In the genomic region with DNA sequence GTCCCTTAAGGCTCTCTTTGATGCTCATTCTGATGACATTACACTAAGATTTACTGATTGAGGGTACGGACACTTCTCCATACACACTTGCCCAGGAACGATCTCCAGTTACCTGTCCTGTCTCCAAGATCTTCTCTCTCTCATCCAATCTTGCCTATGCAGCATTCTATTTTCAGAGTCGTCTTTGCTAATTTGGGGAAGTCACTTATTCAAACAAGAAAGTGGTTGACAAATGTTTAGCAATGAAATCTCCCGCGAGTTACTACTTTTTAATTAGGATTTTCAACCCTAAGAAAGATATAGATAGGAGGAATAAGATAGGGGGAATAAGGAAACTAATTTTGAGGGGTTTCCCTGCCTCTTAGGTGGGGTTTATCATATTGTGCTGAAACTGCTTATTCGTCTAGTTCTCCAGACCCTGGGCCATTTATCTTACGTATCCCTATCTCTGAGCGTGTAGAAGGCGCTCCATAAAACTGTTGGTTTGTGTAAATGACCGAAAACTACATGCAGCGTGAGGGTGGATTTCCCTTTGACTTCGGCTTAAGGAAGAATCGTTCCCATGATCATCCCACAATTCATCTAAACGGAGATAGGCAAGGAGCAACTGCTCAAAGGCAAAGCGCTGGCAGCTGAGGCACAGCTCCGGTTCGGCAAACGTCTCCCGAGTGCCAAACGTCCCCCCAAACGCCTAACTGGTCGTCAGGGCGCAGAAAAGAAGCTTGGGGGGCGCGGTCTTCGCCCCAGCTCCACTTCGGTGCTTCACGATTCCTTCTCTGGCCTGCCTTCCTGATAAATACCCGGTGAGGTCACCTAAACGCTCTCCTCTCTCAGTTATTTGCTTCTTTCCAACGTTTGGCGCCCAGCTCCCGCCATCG, we compare ENCODE assay signal across 8 cellular contexts. TPM values are rescaled to one million over a fixed set of nuclear protein-coding genes. Genes with fewer than 3 reads are reported as not detected.
DNase-seq lines count a peak whose midpoint lies in the region; ATAC-seq and TF ChIP-seq lines count a peak whose summit lies in the region.

No MANE protein-coding gene starts in this region.

- H3K9me3 Mint-ChIP-seq in stimulated activated naive B cell treated with anti-CD40 and anti-IgM and Interleukin-4, amounts not matched to agents 10 μg/mL and 1 μg/mL and 100 μg/mL, for 72 hours = peaks cover 0 to 4% of the 10 kb centered on the region in 2 donors

- H3K9ac ChIP-seq in mammary epithelial cell (ENCODE audit: insufficient read depth, low read length) = peak overlapping the region; percentile 97

- TSS peak; percentile 24 for BruUV-seq in mammary epithelial cell (replicated peaks; lab: Mats Ljungman, UMichigan)

- 2% methylated on average over 16 of the region's 34 CpGs for WGBS in mammary epithelial cell (ENCODE audit: low coverage, missing lambda C conversion rate)

- peak overlapping the region; percentile 89 to 93 (median 92) for H3K4me3 ChIP-seq in mammary epithelial cell (replicated peaks in 1 of 3; ENCODE audit: insufficient read depth in 1 of 3, low read depth in 2 of 3, low read length in 3 of 3)

- peaks cover 19% of the 10 kb centered on the region in 2 donors for H3K36me3 Mint-ChIP-seq in stimulated activated naive B cell treated with anti-CD40 and anti-IgM and Interleukin-4, amounts not matched to agents 10 μg/mL and 1 μg/mL and 100 μg/mL, for 72 hours

- peak; percentile 1 for ATAC-seq in HG02870 (IDR thresholded peaks at IDR 0.05; ENCODE audit: unreplicated experiment)
- ATAC-seq in stimulated activated naive B cell treated with anti-CD40 and anti-IgM and Interleukin-4, amounts not matched to agents 10 μg/mL and 1 μg/mL and 100 μg/mL, for 72 hours (replicated peaks) = peak; percentile 5 to 8

- H3K4me2 ChIP-seq in mammary epithelial cell (ENCODE audit: insufficient read depth, low read depth, low read length) = peak overlapping the region; percentile 95

- peaks cover 21 to 46% of the 10 kb centered on the region in 2 donors for H3K4me1 Mint-ChIP-seq in stimulated activated naive B cell treated with anti-CD40 and anti-IgM and Interleukin-4, amounts not matched to agents 10 μg/mL and 1 μg/mL and 100 μg/mL, for 72 hours

- peaks cover 22% of the 10 kb centered on the region for H3K4me1 ChIP-seq in mammary epithelial cell (ENCODE audit: insufficient read depth, low read length)

- dilution Hi-C loops in mammary epithelial cell (cut with HindIII; ENCODE audit: low sequenced_read_pairs) = loop anchor here (25.0 kb wide), 1 partner anchor 472 kb away; no protein-coding TSS in a partner anchor

- peak overlapping the region; percentile 91 for H3K27ac ChIP-seq in mammary epithelial cell (ENCODE audit: insufficient read depth, low read depth, low read length)

- peak overlapping the region; percentile 99 to 100 for H3K4me3 Mint-ChIP-seq in stimulated activated naive B cell treated with anti-CD40 and anti-IgM and Interleukin-4, amounts not matched to agents 10 μg/mL and 1 μg/mL and 100 μg/mL, for 72 hours

- no peaks in the 10 kb centered on the region for H3K27me3 ChIP-seq in mammary epithelial cell (ENCODE audit: insufficient read depth, low read length)

- no peak for TF ChIP-seq CTCF in mammary epithelial cell (conservative IDR thresholded peaks at IDR 0.05 in 1 of 2, IDR thresholded peaks at IDR 0.05 in 1 of 2; ENCODE audit: extremely low read depth in 1 of 2, insufficient read depth in 1 of 2, low read depth in 1 of 2, low read length in 2 of 2)

- H3K9me3 ChIP-seq in mammary epithelial cell (replicated peaks; ENCODE audit: insufficient read depth, low read length) = no peaks in the 10 kb centered on the region

- H3K36me3 ChIP-seq in mammary epithelial cell (ENCODE audit: insufficient read depth, low read length) = no peaks in the 10 kb centered on the region

- CTCF ChIA-PET in mammary epithelial cell (lab: Charles Lee; ENCODE audit: low non-redundant PET) = interaction anchor here (0.6 kb wide), 1 partner anchor 106 kb away, joined by 6 read pairs; no protein-coding TSS in a partner anchor

- peaks cover 53% of the 10 kb centered on the region for H3K79me2 ChIP-seq in mammary epithelial cell (ENCODE audit: insufficient read depth, low read length)

- H3K27me3 Mint-ChIP-seq in stimulated activated naive B cell treated with anti-CD40 and anti-IgM and Interleukin-4, amounts not matched to agents 10 μg/mL and 1 μg/mL and 100 μg/mL, for 72 hours = no peaks in the 10 kb centered on the region

- in situ Hi-C loops in mammary epithelial cell (cut with MboI; ENCODE audit: low sequenced_read_pairs in 2 of 2) = no loop called here

- peak overlapping the region; percentile 100 for H3K27ac Mint-ChIP-seq in stimulated activated naive B cell treated with anti-CD40 and anti-IgM and Interleukin-4, amounts not matched to agents 10 μg/mL and 1 μg/mL and 100 μg/mL, for 72 hours

- DNase-seq in NCI-H82 (lab: John Stamatoyannopoulos, UW) = peak; percentile 59
- DNase-seq in NCI-H82 treated with DMSO at 0.1 percent for 48 hours (lab: John Stamatoyannopoulos, UW; ENCODE audit: unreplicated experiment) = no peak
- peak; percentile 67 to 78 for DNase-seq in NCI-H526 (lab: John Stamatoyannopoulos, UW)
- DNase-seq in mammary epithelial cell = no peak
- DNase-seq in left kidney (ENCODE audit: low read depth, low spot score) = peak; percentile 12
- DNase-seq in stimulated activated naive B cell treated with anti-CD40 and anti-IgM and Interleukin-4, amounts not matched to agents 10 μg/mL and 1 μg/mL and 100 μg/mL, for 72 hours = no peak
- DNase-seq in NCI-H524 treated with DMSO at 0.1 percent for 48 hours (lab: John Stamatoyannopoulos, UW) = no peak

- no peaks in the 10 kb centered on the region for H4K20me1 ChIP-seq in mammary epithelial cell (ENCODE audit: insufficient read depth, low read length)

- peak overlapping the region; percentile 97 for H2AFZ ChIP-seq in mammary epithelial cell (ENCODE audit: low read depth, low read length)

- intact Hi-C loops in mammary epithelial cell (cut with micrococcal nuclease) = loop anchor here (5.0 kb wide), 1 partner anchor 252 kb away; no protein-coding TSS in a partner anchor

RNA-seq across cellular contexts. Expression of a gene that starts 0.8 kb away (rescaled TPM):
- total RNA-seq in mammary epithelial cell = 10 to 100 TPM; 10.7 to 19.0 TPM
- polyA plus RNA-seq in mammary epithelial cell = 8.0 TPM
- not detected for polyA minus RNA-seq in mammary epithelial cell

RNA-seq across cellular contexts. Expression of a gene that starts 1.0 kb away (rescaled TPM):
- 10 to 100 TPM; 25.2 to 33.4 TPM for total RNA-seq in mammary epithelial cell
- polyA plus RNA-seq in mammary epithelial cell = 17.0 TPM
- polyA minus RNA-seq in mammary epithelial cell = 23.2 TPM

Comparison
In these comparisons a context has a peak if more than half of its experiments do, and no peak if none do; other contexts are left out.
1. DNase-seq: peak in NCI-H82 (single experiment), NCI-H526 (2 of 2) and left kidney (single experiment); none in NCI-H82 treated with DMSO at 0.1 percent for 48 hours (single experiment), mammary epithelial cell (single experiment), stimulated activated naive B cell treated with anti-CD40 and anti-IgM and Interleukin-4, amounts not matched to agents 10 μg/mL and 1 μg/mL and 100 μg/mL, for 72 hours (single experiment) and NCI-H524 treated with DMSO at 0.1 percent for 48 hours (single experiment).